In the genomic region with DNA sequence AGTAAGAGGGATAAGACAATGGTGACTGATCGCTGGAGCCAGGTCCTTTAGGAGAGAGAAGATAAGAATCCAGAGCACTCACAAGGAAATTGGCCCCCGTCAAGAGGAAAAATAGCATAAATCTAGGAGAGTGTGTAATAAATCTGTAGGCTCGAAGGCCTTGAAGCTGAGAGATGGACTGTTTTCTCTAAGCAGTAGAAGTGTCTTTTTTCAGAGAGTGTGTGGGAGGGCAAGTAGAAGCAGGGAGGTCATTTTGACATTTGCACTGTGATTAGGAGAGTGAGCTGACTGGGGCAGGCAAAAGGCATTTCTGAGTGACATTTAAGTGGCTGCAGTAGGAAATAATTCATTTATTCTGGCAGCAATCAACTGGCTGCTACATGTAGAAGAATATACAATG, we compare ENCODE assay signal across 28 cellular contexts.
"Had no signal": no experiment of that assay in that cellular context is flagged by ENCODE, and none has a peak within 500 bp of the region (broad histone marks: within the 10 kb centered on the region; RNA-seq: fewer than 3 reads in every experiment).

No MANE protein-coding gene starts in this region.

- H3K27ac Mint-ChIP-seq: activated CD4-positive, alpha-beta T cell treated with anti-CD3 and anti-CD28 coated beads, Interleukin-2, amount 10 ng/mL, durations not matched to agents 7 days and 5 days; activated CD8-positive, alpha-beta memory T cell treated with anti-CD3 and anti-CD28 coated beads, Interleukin-2, amount 10 ng/mL, durations not matched to agents 7 days and 5 days; activated CD8-positive, alpha-beta T cell treated with anti-CD3 and anti-CD28 coated beads for 36 hours; activated naive CD4-positive, alpha-beta T cell treated with anti-CD3 and anti-CD28 coated beads, Interleukin-2, amount 50 U/mL, for 24 hours; activated T-helper 1 cell treated with anti-CD3 and anti-CD28 coated beads, Interleukin-12 subunit alpha, Interleukin-12 subunit beta, Interleukin-2, Interleukin-4 antibody, amounts not matched to agents 30 ng/mL and 10 ng/mL and 1 ng/mL, durations not matched to agents 14 hours and 24 hours and 36 hours; memory B cell; stimulated activated memory B cell treated with anti-CD40 and anti-IgM and Interleukin-4, amounts not matched to agents 10 μg/mL and 1 μg/mL and 100 μg/mL, for 72 hours; T-helper 2 cell treated with Interferon-gamma antibody and Interleukin-4, amounts not matched to agents 5 μg/mL and 100 μg/mL, for 36 hours had no signal

- H3K36me3 ChIP-seq: brain microvascular endothelial cell, gastrocnemius medialis, right lobe of liver, stomach, suprapubic skin, transverse colon, uterus, WERI-Rb-1 had no signal

- H3K4me1 ChIP-seq: gastrocnemius medialis, right lobe of liver, stomach, suprapubic skin, transverse colon, uterus had no signal

- H3K9me3 ChIP-seq: gastrocnemius medialis, right lobe of liver, stomach, suprapubic skin, transverse colon, uterus had no signal

- H3K27me3 ChIP-seq: brain microvascular endothelial cell, gastrocnemius medialis, right lobe of liver, stomach, suprapubic skin, transverse colon, uterus had no signal

- H3K4me3 Mint-ChIP-seq: activated CD4-positive, alpha-beta T cell treated with anti-CD3 and anti-CD28 coated beads, Interleukin-2, amount 10 ng/mL, durations not matched to agents 7 days and 5 days; activated CD8-positive, alpha-beta memory T cell treated with anti-CD3 and anti-CD28 coated beads, Interleukin-2, amount 10 ng/mL, durations not matched to agents 7 days and 5 days; activated CD8-positive, alpha-beta T cell treated with anti-CD3 and anti-CD28 coated beads for 36 hours; activated naive CD4-positive, alpha-beta T cell treated with anti-CD3 and anti-CD28 coated beads, Interleukin-2, amount 50 U/mL, for 24 hours; activated T-helper 1 cell treated with anti-CD3 and anti-CD28 coated beads, Interleukin-12 subunit alpha, Interleukin-12 subunit beta, Interleukin-2, Interleukin-4 antibody, amounts not matched to agents 30 ng/mL and 10 ng/mL and 1 ng/mL, durations not matched to agents 14 hours and 24 hours and 36 hours; memory B cell; naive B cell; stimulated activated memory B cell treated with anti-CD40 and anti-IgM and Interleukin-4, amounts not matched to agents 10 μg/mL and 1 μg/mL and 100 μg/mL, for 72 hours; T-helper 2 cell treated with Interferon-gamma antibody and Interleukin-4, amounts not matched to agents 5 μg/mL and 100 μg/mL, for 36 hours had no signal

- H3K4me3 ChIP-seq: gastrocnemius medialis, right lobe of liver, skin epidermis, stomach, suprapubic skin, transverse colon, uterus had no signal

- DNase-seq: activated CD4-positive, alpha-beta T cell treated with anti-CD3 and anti-CD28 coated beads, Interleukin-2, amount 10 ng/mL, durations not matched to agents 7 days and 5 days; activated CD4-positive, CD25-positive, alpha-beta regulatory T cell treated with anti-CD3 and anti-CD28 coated beads, Interleukin-2, amount 50 U/mL, for 72 hours; activated CD8-positive, alpha-beta memory T cell treated with anti-CD3 and anti-CD28 coated beads, Interleukin-2, amount 10 ng/mL, durations not matched to agents 7 days and 5 days; activated CD8-positive, alpha-beta T cell treated with anti-CD3 and anti-CD28 coated beads for 36 hours; activated gamma-delta T cell treated with Interleukin-2 at 50 U/mL for 16 hours; aorta; brain microvascular endothelial cell; central memory CD4-positive, alpha-beta T cell; dermis blood vessel endothelial cell; effector CD8-positive, alpha-beta T cell; gastrocnemius medialis; hippocampal formation; kidney glomerular epithelial cell; naive B cell; right lobe of liver; stimulated activated CD4-positive, alpha-beta T cell treated with anti-CD3 and anti-CD28 coated beads, Interleukin-2, amount 100 ng/mL, for 24 hours; stomach; transverse colon; uterus; WERI-Rb-1 had no signal

- H3K27ac ChIP-seq: brain microvascular endothelial cell, gastrocnemius medialis, right lobe of liver, skin epidermis, stomach, suprapubic skin, transverse colon, WERI-Rb-1 had no signal

- H3K4me1 Mint-ChIP-seq: activated CD4-positive, alpha-beta T cell treated with anti-CD3 and anti-CD28 coated beads, Interleukin-2, amount 10 ng/mL, durations not matched to agents 7 days and 5 days; activated naive CD4-positive, alpha-beta T cell treated with anti-CD3 and anti-CD28 coated beads, Interleukin-2, amount 50 U/mL, for 24 hours; memory B cell; naive B cell; stimulated activated memory B cell treated with anti-CD40 and anti-IgM and Interleukin-4, amounts not matched to agents 10 μg/mL and 1 μg/mL and 100 μg/mL, for 72 hours had no signal

- ATAC-seq: activated CD8-positive, alpha-beta memory T cell treated with anti-CD3 and anti-CD28 coated beads, Interleukin-2, amount 10 ng/mL, durations not matched to agents 7 days and 5 days; activated CD8-positive, alpha-beta T cell treated with anti-CD3 and anti-CD28 coated beads for 36 hours; esophagus mucosa; gastrocnemius medialis; right lobe of liver; stimulated activated memory B cell treated with anti-CD40 and anti-IgM and Interleukin-4, amounts not matched to agents 10 μg/mL and 1 μg/mL and 100 μg/mL, for 72 hours had no signal

- H3K27me3 Mint-ChIP-seq: activated CD8-positive, alpha-beta memory T cell treated with anti-CD3 and anti-CD28 coated beads, Interleukin-2, amount 10 ng/mL, durations not matched to agents 7 days and 5 days; activated CD8-positive, alpha-beta T cell treated with anti-CD3 and anti-CD28 coated beads for 36 hours; activated naive CD4-positive, alpha-beta T cell treated with anti-CD3 and anti-CD28 coated beads, Interleukin-2, amount 50 U/mL, for 24 hours; memory B cell; naive B cell had no signal
